ENCODE assay signal across 1 cellular context in the genomic region with DNA sequence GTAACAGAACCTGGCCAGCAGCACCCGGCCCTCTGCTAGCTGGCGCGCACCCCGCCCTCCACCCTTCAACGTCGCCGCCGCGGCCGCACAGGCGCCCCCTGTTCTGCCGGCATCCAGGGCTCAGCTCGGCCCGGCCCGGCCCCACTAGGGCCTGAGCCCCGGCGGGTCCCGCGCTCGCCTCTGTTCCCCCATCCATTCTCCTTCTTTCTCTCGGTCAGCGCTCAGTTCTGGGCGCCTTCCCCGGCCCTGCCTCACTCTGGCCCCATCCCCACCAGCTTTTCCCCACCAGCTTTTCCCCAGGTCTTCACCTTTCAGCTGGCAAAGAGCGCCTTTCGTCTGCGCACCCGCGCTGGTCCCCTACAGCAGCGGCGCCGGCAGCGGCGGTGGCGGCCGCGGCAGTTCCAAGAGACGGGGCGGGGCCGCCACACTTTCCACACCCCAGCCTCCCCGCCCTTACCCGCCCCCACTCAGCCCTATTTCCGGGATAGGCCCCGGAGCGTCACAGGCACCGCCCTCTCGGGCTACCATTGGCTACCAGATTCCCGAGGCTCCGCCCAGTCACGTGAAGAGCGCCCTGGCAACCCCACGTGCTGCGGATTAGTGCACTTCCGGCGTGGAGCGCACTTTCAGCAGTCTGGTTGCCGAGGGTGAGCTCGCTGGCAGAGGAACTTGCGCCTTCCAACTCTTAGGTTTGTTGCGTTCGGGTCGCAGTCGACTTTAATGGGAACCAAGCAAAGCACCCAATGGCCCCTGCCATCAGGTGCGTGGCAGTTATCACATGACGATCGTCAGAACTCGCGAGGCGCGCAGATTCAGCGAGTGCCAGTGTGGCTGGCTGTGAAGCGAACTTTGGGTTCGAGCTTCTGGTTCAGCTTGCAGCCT.
TF ChIP-seq lines count a peak whose summit lies in the region.

A gene (minus strand): TSS at position 403 of the 882 bp plus-strand sequence. CDS start 831 bp downstream, outside the sequence.

TF ChIP-seq in HCT116, 20 proteins besides CTCF, POLR2A, EP300 and RAD21:
- TF ChIP-seq FOSL1 (IDR thresholded peaks at IDR 0.05; ENCODE audit: low read depth) (no peak), ELF1 (IDR thresholded peaks at IDR 0.05; ENCODE audit: borderline replicate concordance, low read depth) (peak; percentile 88), SIN3A (IDR thresholded peaks at IDR 0.05; ENCODE audit: low read depth) (no peak), EZH2 (IDR thresholded peaks at IDR 0.05) (no peak), CEBPB (IDR thresholded peaks at IDR 0.05; ENCODE audit: low read depth) (no peak), EZH2phosphoT487 (IDR thresholded peaks at IDR 0.05; ENCODE audit: borderline replicate concordance) (no peak), JUND (IDR thresholded peaks at IDR 0.05) (no peak), EGR1 (IDR thresholded peaks at IDR 0.05; ENCODE audit: low read depth) (peak; percentile 72; the same call in 1 of the 2 replicates), ZFX (IDR thresholded peaks at IDR 0.05) (peak; percentile 72), YY1 (IDR thresholded peaks at IDR 0.05; ENCODE audit: extremely low read depth, insufficient replicate concordance, low read depth, low read length) (no peak), SRF (IDR thresholded peaks at IDR 0.05; ENCODE audit: low read depth) (no peak), SP1 (IDR thresholded peaks at IDR 0.05; ENCODE audit: low read depth) (peak; percentile 87), POLR2AphosphoS5 (IDR thresholded peaks at IDR 0.05; ENCODE audit: low read depth, low read length) (peak; percentile 34; the same call in 1 of the 2 replicates), ZNF274 (IDR thresholded peaks at IDR 0.05; ENCODE audit: low read depth, low read length) (no peak), CBX3 (IDR thresholded peaks at IDR 0.05; ENCODE audit: low read depth) (peak; percentile 98), TCF7L2 (IDR thresholded peaks at IDR 0.05; ENCODE audit: borderline replicate concordance, extremely low read depth, insufficient read depth, insufficient read length) (peak; percentile 71)
- TF ChIP-seq, protein P1, sequence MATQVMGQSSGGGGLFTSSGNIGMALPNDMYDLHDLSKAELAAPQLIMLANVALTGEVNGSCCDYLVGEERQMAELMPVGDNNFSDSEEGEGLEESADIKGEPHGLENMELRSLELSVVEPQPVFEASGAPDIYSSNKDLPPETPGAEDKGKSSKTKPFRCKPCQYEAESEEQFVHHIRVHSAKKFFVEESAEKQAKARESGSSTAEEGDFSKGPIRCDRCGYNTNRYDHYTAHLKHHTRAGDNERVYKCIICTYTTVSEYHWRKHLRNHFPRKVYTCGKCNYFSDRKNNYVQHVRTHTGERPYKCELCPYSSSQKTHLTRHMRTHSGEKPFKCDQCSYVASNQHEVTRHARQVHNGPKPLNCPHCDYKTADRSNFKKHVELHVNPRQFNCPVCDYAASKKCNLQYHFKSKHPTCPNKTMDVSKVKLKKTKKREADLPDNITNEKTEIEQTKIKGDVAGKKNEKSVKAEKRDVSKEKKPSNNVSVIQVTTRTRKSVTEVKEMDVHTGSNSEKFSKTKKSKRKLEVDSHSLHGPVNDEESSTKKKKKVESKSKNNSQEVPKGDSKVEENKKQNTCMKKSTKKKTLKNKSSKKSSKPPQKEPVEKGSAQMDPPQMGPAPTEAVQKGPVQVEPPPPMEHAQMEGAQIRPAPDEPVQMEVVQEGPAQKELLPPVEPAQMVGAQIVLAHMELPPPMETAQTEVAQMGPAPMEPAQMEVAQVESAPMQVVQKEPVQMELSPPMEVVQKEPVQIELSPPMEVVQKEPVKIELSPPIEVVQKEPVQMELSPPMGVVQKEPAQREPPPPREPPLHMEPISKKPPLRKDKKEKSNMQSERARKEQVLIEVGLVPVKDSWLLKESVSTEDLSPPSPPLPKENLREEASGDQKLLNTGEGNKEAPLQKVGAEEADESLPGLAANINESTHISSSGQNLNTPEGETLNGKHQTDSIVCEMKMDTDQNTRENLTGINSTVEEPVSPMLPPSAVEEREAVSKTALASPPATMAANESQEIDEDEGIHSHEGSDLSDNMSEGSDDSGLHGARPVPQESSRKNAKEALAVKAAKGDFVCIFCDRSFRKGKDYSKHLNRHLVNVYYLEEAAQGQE (IDR thresholded peaks at IDR 0.05; ENCODE audit: low read depth): no peak
- TF ChIP-seq, protein P2, sequence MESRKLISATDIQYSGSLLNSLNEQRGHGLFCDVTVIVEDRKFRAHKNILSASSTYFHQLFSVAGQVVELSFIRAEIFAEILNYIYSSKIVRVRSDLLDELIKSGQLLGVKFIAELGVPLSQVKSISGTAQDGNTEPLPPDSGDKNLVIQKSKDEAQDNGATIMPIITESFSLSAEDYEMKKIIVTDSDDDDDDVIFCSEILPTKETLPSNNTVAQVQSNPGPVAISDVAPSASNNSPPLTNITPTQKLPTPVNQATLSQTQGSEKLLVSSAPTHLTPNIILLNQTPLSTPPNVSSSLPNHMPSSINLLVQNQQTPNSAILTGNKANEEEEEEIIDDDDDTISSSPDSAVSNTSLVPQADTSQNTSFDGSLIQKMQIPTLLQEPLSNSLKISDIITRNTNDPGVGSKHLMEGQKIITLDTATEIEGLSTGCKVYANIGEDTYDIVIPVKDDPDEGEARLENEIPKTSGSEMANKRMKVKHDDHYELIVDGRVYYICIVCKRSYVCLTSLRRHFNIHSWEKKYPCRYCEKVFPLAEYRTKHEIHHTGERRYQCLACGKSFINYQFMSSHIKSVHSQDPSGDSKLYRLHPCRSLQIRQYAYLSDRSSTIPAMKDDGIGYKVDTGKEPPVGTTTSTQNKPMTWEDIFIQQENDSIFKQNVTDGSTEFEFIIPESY (IDR thresholded peaks at IDR 0.05; ENCODE audit: extremely low read depth, insufficient replicate concordance, low read length): no peak
- TF ChIP-seq, protein P3, sequence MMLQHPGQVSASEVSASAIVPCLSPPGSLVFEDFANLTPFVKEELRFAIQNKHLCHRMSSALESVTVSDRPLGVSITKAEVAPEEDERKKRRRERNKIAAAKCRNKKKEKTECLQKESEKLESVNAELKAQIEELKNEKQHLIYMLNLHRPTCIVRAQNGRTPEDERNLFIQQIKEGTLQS (IDR thresholded peaks at IDR 0.05): no peak
- TF ChIP-seq, protein P4, sequence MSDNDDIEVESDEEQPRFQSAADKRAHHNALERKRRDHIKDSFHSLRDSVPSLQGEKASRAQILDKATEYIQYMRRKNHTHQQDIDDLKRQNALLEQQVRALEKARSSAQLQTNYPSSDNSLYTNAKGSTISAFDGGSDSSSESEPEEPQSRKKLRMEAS (IDR thresholded peaks at IDR 0.05): peak; percentile 98
